Comparison of ENCODE assay signal across 1 cellular context in genomic region chr6:51495016-51495805, GRCh38.
TF ChIP-seq lines count a peak whose summit lies in the region.

No MANE protein-coding gene starts in this region.

TF ChIP-seq in GM12878, 131 proteins besides CTCF, POLR2A, EP300 and RAD21 (continued from another document):
- TF ChIP-seq BCLAF1 (IDR thresholded peaks at IDR 0.05): no peak
- TF ChIP-seq KAT2A (conservative IDR thresholded peaks at IDR 0.05; ENCODE audit: control insufficient read depth, low read depth, low read length): no peak
- TF ChIP-seq CREB1 (IDR thresholded peaks at IDR 0.05; ENCODE audit: low read depth): no peak
- TF ChIP-seq RBBP5 (conservative IDR thresholded peaks at IDR 0.05): no peak
- TF ChIP-seq BCL3 (IDR thresholded peaks at IDR 0.05; ENCODE audit: borderline replicate concordance, insufficient read depth, low read depth, low read length, poor library complexity, severe bottlenecking): no peak
- no peak for TF ChIP-seq ETV6 (conservative IDR thresholded peaks at IDR 0.05 in 1 of 2, IDR thresholded peaks at IDR 0.05 in 1 of 2; ENCODE audit: borderline replicate concordance in 1 of 2, low read depth in 1 of 2)
- TF ChIP-seq ZBED1 (IDR thresholded peaks at IDR 0.05; ENCODE audit: borderline replicate concordance): no peak
- TF ChIP-seq USF1 (IDR thresholded peaks at IDR 0.05; ENCODE audit: borderline replicate concordance, extremely low read length, insufficient read depth, low read depth, low read length): no peak
- TF ChIP-seq IKZF1 (conservative IDR thresholded peaks at IDR 0.05): no peak
- no peak for TF ChIP-seq ZBTB40 (IDR thresholded peaks at IDR 0.05; ENCODE audit: borderline replicate concordance)
- no peak for TF ChIP-seq CBX3 (IDR thresholded peaks at IDR 0.05; ENCODE audit: borderline replicate concordance, low read depth)
- TF ChIP-seq RB1 (IDR thresholded peaks at IDR 0.05; ENCODE audit: borderline replicate concordance): no peak
